Comparison of ENCODE assay signal across 12 cellular contexts in genomic region chr2:27581417-27582128, GRCh38. TPM values are rescaled to one million over a fixed set of nuclear protein-coding genes. Genes with fewer than 3 reads are reported as not detected.
DNase-seq lines count a peak whose midpoint lies in the region; TF ChIP-seq lines count a peak whose summit lies in the region.
"Had no signal": no experiment of that assay in that cellular context is flagged by ENCODE, and none has a peak within 500 bp of the region (broad histone marks: within the 10 kb centered on the region; RNA-seq: fewer than 3 reads in every experiment).

No MANE protein-coding gene starts in this region.

- H2AFZ ChIP-seq in MM.1S (ENCODE audit: low read length) (peak overlapping the region; percentile 100; the same call in 1 of the 2 replicates), parathyroid adenoma (peak overlapping the region; percentile 88)

- H3K79me2 ChIP-seq in MM.1S (ENCODE audit: low read length) (peaks cover 36% of the 10 kb centered on the region), parathyroid adenoma (peaks cover 24% of the 10 kb centered on the region)

- H3K9ac ChIP-seq in MM.1S (ENCODE audit: low read length) (no peak overlapping the region), colonic mucosa (ENCODE audit: low read depth in 2 of 2, low read length in 2 of 2) (no peak overlapping the region), parathyroid adenoma (no peak overlapping the region)

- no peak for DNase-seq in activated CD4-positive, alpha-beta memory T cell treated with anti-CD3 and anti-CD28 coated beads, Interleukin-2, amount 10 ng/mL, durations not matched to agents 7 days and 5 days
- DNase-seq in activated CD4-positive, alpha-beta memory T cell treated with anti-CD3 and anti-CD28 coated beads for 36 hours, result no peak
- DNase-seq in MM.1S (no peak), colonic mucosa (no peak), GM13976 (ENCODE audit: low spot score) (no peak), HT-29 (ENCODE audit: low spot score) (no peak), GM20000 (ENCODE audit: low spot score) (no peak)
- DNase-seq: activated T-cell treated with anti-CD3 and anti-CD28 coated beads, Interleukin-2, amount 50 U/mL, for 24 hours; DMS79; NCI-H526 had no signal

- TF ChIP-seq CTCF in MM.1S (IDR thresholded peaks at IDR 0.05; ENCODE audit: low read length) (no peak), colonic mucosa (IDR thresholded peaks at IDR 0.05) (no peak), parathyroid adenoma (IDR thresholded peaks at IDR 0.05) (no peak), GM13976 (IDR thresholded peaks at IDR 0.05; ENCODE audit: borderline replicate concordance, control extremely low read depth, extremely low read depth, insufficient read depth, missing control alignments) (no peak), GM20000 (IDR thresholded peaks at IDR 0.05; ENCODE audit: extremely low read depth, missing control alignments) (no peak)

- H3K9me3 Mint-ChIP-seq in activated CD4-positive, alpha-beta memory T cell treated with anti-CD3 and anti-CD28 coated beads, Interleukin-2, amount 10 ng/mL, durations not matched to agents 7 days and 5 days, result peaks cover 7% of the 10 kb centered on the region
- peaks cover 18% of the 10 kb centered on the region for H3K9me3 Mint-ChIP-seq in activated CD4-positive, alpha-beta memory T cell treated with anti-CD3 and anti-CD28 coated beads for 36 hours

- H3K27me3 ChIP-seq in MM.1S (replicated peaks; ENCODE audit: insufficient read depth, low read length) (no peaks in the 10 kb centered on the region), colonic mucosa (no peaks in the 10 kb centered on the region), parathyroid adenoma (ENCODE audit: control insufficient read depth, insufficient read depth, low read length) (no peaks in the 10 kb centered on the region)
- H3K27me3 ChIP-seq: tibial nerve had no signal

- no peaks in the 10 kb centered on the region for H4K20me1 ChIP-seq in MM.1S (ENCODE audit: insufficient read depth, low read length)

- H3K4me3 Mint-ChIP-seq in activated CD4-positive, alpha-beta memory T cell treated with anti-CD3 and anti-CD28 coated beads, Interleukin-2, amount 10 ng/mL, durations not matched to agents 7 days and 5 days, result no peak overlapping the region
- H3K4me3 Mint-ChIP-seq in activated CD4-positive, alpha-beta memory T cell treated with anti-CD3 and anti-CD28 coated beads for 36 hours, result no peak overlapping the region

- no peaks in the 10 kb centered on the region for H3K9me3 ChIP-seq in MM.1S (replicated peaks; ENCODE audit: insufficient read depth, low read length)
- H3K9me3 ChIP-seq in colonic mucosa, result no peaks in the 10 kb centered on the region
- H3K9me3 ChIP-seq in parathyroid adenoma (ENCODE audit: control insufficient read depth, low read length), result no peaks in the 10 kb centered on the region

- H3K4me1 ChIP-seq in MM.1S (ENCODE audit: low read length), result peaks cover 13% of the 10 kb centered on the region
- H3K4me1 ChIP-seq in colonic mucosa, result no peaks in the 10 kb centered on the region
- peaks cover 8% of the 10 kb centered on the region for H3K4me1 ChIP-seq in parathyroid adenoma

- intact Hi-C loops in activated CD4-positive, alpha-beta memory T cell treated with anti-CD3 and anti-CD28 coated beads for 36 hours (cut with micrococcal nuclease), result loop anchor here (2.0 to 10.0 kb wide), 4 partner anchors 47 to 549 kb away; partner anchors contain the start of genes CCDC121, GPN1, NRBP1 and SLC4A1AP
- intact Hi-C loops in colonic mucosa (cut with DNase I), result no loop called here

- peaks cover 30% of the 10 kb centered on the region for H3K36me3 Mint-ChIP-seq in activated CD4-positive, alpha-beta memory T cell treated with anti-CD3 and anti-CD28 coated beads, Interleukin-2, amount 10 ng/mL, durations not matched to agents 7 days and 5 days (ENCODE audit: low read depth)
- H3K36me3 Mint-ChIP-seq in activated CD4-positive, alpha-beta memory T cell treated with anti-CD3 and anti-CD28 coated beads for 36 hours, result peaks cover 17% of the 10 kb centered on the region

- H3K27ac ChIP-seq in MM.1S (ENCODE audit: low read length) (no peak overlapping the region), colonic mucosa (peak overlapping the region; percentile 41), parathyroid adenoma (no peak overlapping the region)

- CTCF ChIA-PET in activated CD4-positive, alpha-beta memory T cell treated with anti-CD3 and anti-CD28 coated beads, Interleukin-2, amount 10 ng/mL, durations not matched to agents 7 days and 5 days (lab: Charles Lee), result no interaction called here
- CTCF ChIA-PET in activated CD4-positive, alpha-beta memory T cell treated with anti-CD3 and anti-CD28 coated beads for 36 hours (lab: Charles Lee), result interaction anchor here (1.5 kb wide), 1 partner anchor 101 kb away, joined by 6 read pairs; no protein-coding TSS in a partner anchor

- H3K4me2 ChIP-seq in MM.1S (ENCODE audit: low read depth, low read length) (no peak overlapping the region), parathyroid adenoma (ENCODE audit: low read length) (no peak overlapping the region)

- in situ Hi-C loops in GM13976 (cut with MboI; ENCODE audit: low sequenced_read_pairs, unreplicated experiment), result no loop called here

- POLR2A ChIA-PET in activated CD4-positive, alpha-beta memory T cell treated with anti-CD3 and anti-CD28 coated beads, Interleukin-2, amount 10 ng/mL, durations not matched to agents 7 days and 5 days (lab: Charles Lee), result interaction anchor here (2.2 kb wide), 1 partner anchor 46 kb away, joined by 17 read pairs; the partner anchor contains the start of genes CCDC121 and GPN1
- POLR2A ChIA-PET in activated CD4-positive, alpha-beta memory T cell treated with anti-CD3 and anti-CD28 coated beads for 36 hours (lab: Charles Lee), result no interaction called here

- no peak overlapping the region for H3K4me3 ChIP-seq in MM.1S (ENCODE audit: low read length)
- no peak overlapping the region for H3K4me3 ChIP-seq in colonic mucosa
- no peak overlapping the region for H3K4me3 ChIP-seq in parathyroid adenoma (ENCODE audit: low read depth, low read length)

- H3K36me3 ChIP-seq in MM.1S (replicated peaks; ENCODE audit: insufficient read depth, low read length) (no peaks in the 10 kb centered on the region), colonic mucosa (no peaks in the 10 kb centered on the region), parathyroid adenoma (ENCODE audit: control insufficient read depth, insufficient read depth, low read length) (no peaks in the 10 kb centered on the region)

- H3K9me2 ChIP-seq in MM.1S (replicated peaks; ENCODE audit: insufficient read depth, low read length), result no peaks in the 10 kb centered on the region

- peaks cover 18% of the 10 kb centered on the region for H3K27me3 Mint-ChIP-seq in activated CD4-positive, alpha-beta memory T cell treated with anti-CD3 and anti-CD28 coated beads, Interleukin-2, amount 10 ng/mL, durations not matched to agents 7 days and 5 days
- no peaks in the 10 kb centered on the region for H3K27me3 Mint-ChIP-seq in activated CD4-positive, alpha-beta memory T cell treated with anti-CD3 and anti-CD28 coated beads for 36 hours
- H3K27me3 Mint-ChIP-seq: activated T-cell treated with anti-CD3 and anti-CD28 coated beads, Interleukin-2, amount 50 U/mL, for 24 hours had no signal

- peak overlapping the region; percentile 29 for H3K27ac Mint-ChIP-seq in activated CD4-positive, alpha-beta memory T cell treated with anti-CD3 and anti-CD28 coated beads, Interleukin-2, amount 10 ng/mL, durations not matched to agents 7 days and 5 days
- H3K27ac Mint-ChIP-seq in activated CD4-positive, alpha-beta memory T cell treated with anti-CD3 and anti-CD28 coated beads for 36 hours, result no peak overlapping the region

- H3K4me1 Mint-ChIP-seq in activated CD4-positive, alpha-beta memory T cell treated with anti-CD3 and anti-CD28 coated beads, Interleukin-2, amount 10 ng/mL, durations not matched to agents 7 days and 5 days, result peaks cover 38% of the 10 kb centered on the region
- H3K4me1 Mint-ChIP-seq in activated CD4-positive, alpha-beta memory T cell treated with anti-CD3 and anti-CD28 coated beads for 36 hours (ENCODE audit: low read depth), result peaks cover 32% of the 10 kb centered on the region

- H3F3A ChIP-seq in MM.1S (ENCODE audit: insufficient read depth, low read length), result peaks cover 9% of the 10 kb centered on the region; the same call in 1 of the 2 replicates

RNA-seq across cellular contexts. Expression of gene ZNF512, which starts 1.3 kb away (rescaled TPM):
- total RNA-seq in activated CD4-positive, alpha-beta memory T cell treated with anti-CD3 and anti-CD28 coated beads, Interleukin-2, amount 10 ng/mL, durations not matched to agents 7 days and 5 days, result 10 to 100 TPM; 31.4 to 34.0 TPM
- 10 to 100 TPM; 27.4 to 30.0 TPM for total RNA-seq in activated CD4-positive, alpha-beta memory T cell treated with anti-CD3 and anti-CD28 coated beads for 36 hours
- total RNA-seq in colonic mucosa, result 10 to 100 TPM; 13.8 to 14.6 TPM
- 10.2 and 14.4 TPM in 2 replicates for total RNA-seq in HT-29 (2014; rRNA removed; shearing (Covaris generic))

RNA-seq across cellular contexts. Expression of gene CCDC121, which starts 47.2 kb away (rescaled TPM):
- total RNA-seq in activated CD4-positive, alpha-beta memory T cell treated with anti-CD3 and anti-CD28 coated beads, Interleukin-2, amount 10 ng/mL, durations not matched to agents 7 days and 5 days, result under 1 TPM; 0.78 to 0.90 TPM
- under 1 TPM; 0.34 to 0.36 TPM for total RNA-seq in activated CD4-positive, alpha-beta memory T cell treated with anti-CD3 and anti-CD28 coated beads for 36 hours
- total RNA-seq in colonic mucosa, result 1 to 10 TPM; 2.8 to 2.9 TPM
- total RNA-seq in HT-29 (2014; rRNA removed; shearing (Covaris generic)), result 0.99 and 3.7 TPM in 2 replicates

RNA-seq across cellular contexts. Expression of gene GPN1, which starts 47.3 kb away (rescaled TPM):
- 10 to 100 TPM; 45.0 to 45.8 TPM for total RNA-seq in activated CD4-positive, alpha-beta memory T cell treated with anti-CD3 and anti-CD28 coated beads, Interleukin-2, amount 10 ng/mL, durations not matched to agents 7 days and 5 days
- total RNA-seq in activated CD4-positive, alpha-beta memory T cell treated with anti-CD3 and anti-CD28 coated beads for 36 hours, result 10 to 100 TPM; 54.4 to 56.8 TPM
- 10 to 100 TPM; 23.4 to 27.6 TPM for total RNA-seq in colonic mucosa
- total RNA-seq in HT-29 (2014; rRNA removed; shearing (Covaris generic)), result 22.2 and 24.0 TPM in 2 replicates
